14 cellular contexts compared by ENCODE assay signal in genomic region chr11:125268611-125269010, GRCh38.
"Had no signal": no experiment of that assay in that cellular context is flagged by ENCODE, and none has a peak within 500 bp of the region (broad histone marks: within the 10 kb centered on the region; RNA-seq: fewer than 3 reads in every experiment).

No MANE protein-coding gene starts in this region.

- H3K4me1 Mint-ChIP-seq: central memory CD8-positive, alpha-beta T cell had no signal

- H3K4me1 ChIP-seq: foreskin keratinocyte had no signal

- ATAC-seq: foreskin keratinocyte had no signal

- H3K27ac Mint-ChIP-seq: activated T-helper 2 cell treated with anti-CD3 and anti-CD28 coated beads, Interferon-gamma antibody, Interleukin-2, Interleukin-4, amounts not matched to agents 10 μg/mL and 5 μg/mL and 100 μg/mL, durations not matched to agents 14 hours and 24 hours and 36 hours had no signal

- H3K9me3 Mint-ChIP-seq: activated T-helper 2 cell treated with anti-CD3 and anti-CD28 coated beads, Interferon-gamma antibody, Interleukin-2, Interleukin-4, amounts not matched to agents 10 μg/mL and 5 μg/mL and 100 μg/mL, durations not matched to agents 14 hours and 24 hours and 36 hours; central memory CD8-positive, alpha-beta T cell had no signal

- H3K9me3 ChIP-seq: suprapubic skin had no signal

- H3K36me3 ChIP-seq: suprapubic skin had no signal

- DNase-seq: activated naive CD4-positive, alpha-beta T cell treated with anti-CD3 and anti-CD28 coated beads, Interleukin-2, amount 50 U/mL, for 16 hours; cortex of kidney; effector CD4-positive, alpha-beta T cell; foreskin keratinocyte; kidney glomerular epithelial cell; mesendoderm; stimulated activated CD4-positive, alpha-beta T cell treated with anti-CD3 and anti-CD28 coated beads, Interleukin-4, amount 100 ng/mL, for 4 hours; stimulated activated CD8-positive, alpha-beta memory T cell treated with anti-CD3 and anti-CD28 coated beads, Interleukin-4, amount 100 ng/mL, for 48 hours; stimulated activated naive CD4-positive, alpha-beta T cell treated with Interleukin-2 at 50 U/mL for 16 hours; trophoblast cell had no signal

- H3K27ac ChIP-seq: foreskin keratinocyte, skin epidermis, suprapubic skin had no signal

- H3K4me3 Mint-ChIP-seq: central memory CD8-positive, alpha-beta T cell had no signal

- H3K4me3 ChIP-seq: skin epidermis, suprapubic skin had no signal
